2 cellular contexts compared by ENCODE assay signal in the genomic region with DNA sequence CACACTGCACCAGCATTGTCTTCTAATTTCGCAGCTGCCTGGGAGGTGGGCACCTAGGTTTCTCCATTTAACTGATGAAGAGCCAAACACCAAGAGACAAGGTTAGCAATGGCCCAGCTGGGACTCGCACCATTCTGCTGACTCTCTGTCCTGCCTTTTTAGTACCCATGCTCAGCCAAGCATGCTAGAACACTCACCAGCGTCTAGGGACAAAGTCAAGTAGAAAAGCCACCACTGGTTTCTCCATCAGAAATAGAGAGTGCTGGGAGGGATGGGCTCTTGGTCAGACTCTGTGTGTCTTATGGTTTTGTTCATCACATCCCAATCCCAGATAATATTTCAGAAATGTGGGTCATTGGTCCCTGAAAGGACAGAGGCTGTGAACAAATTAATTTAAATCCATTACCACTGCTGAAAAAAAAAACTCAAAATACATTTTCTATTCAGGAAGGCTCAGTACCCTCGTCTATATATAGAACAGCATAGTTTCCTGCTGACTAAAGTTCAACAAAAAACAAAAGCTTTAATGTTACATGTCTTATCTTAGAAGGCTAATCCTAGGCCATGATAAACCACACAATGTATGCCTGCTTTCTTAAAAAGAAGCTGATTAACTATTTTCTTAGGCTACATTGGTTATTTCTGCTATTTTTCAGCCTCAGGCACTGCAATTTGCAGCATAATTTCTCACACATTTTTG.
TF ChIP-seq lines count a peak whose summit lies in the region.

No MANE protein-coding gene starts in this region.

TF ChIP-seq in SK-N-SH, 30 proteins besides CTCF, POLR2A, EP300 and RAD21 (continued from another document):
- TF ChIP-seq, protein P1, sequence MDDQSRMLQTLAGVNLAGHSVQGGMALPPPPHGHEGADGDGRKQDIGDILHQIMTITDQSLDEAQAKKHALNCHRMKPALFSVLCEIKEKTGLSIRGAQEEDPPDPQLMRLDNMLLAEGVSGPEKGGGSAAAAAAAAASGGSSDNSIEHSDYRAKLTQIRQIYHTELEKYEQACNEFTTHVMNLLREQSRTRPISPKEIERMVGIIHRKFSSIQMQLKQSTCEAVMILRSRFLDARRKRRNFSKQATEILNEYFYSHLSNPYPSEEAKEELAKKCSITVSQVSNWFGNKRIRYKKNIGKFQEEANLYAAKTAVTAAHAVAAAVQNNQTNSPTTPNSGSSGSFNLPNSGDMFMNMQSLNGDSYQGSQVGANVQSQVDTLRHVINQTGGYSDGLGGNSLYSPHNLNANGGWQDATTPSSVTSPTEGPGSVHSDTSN (IDR thresholded peaks at IDR 0.05) = no peak
- TF ChIP-seq GABPA (IDR thresholded peaks at IDR 0.05; ENCODE audit: low read depth) (no peak), GATA2 (CRISPR knock-in tag; IDR thresholded peaks at IDR 0.05) (no peak), RXRA (IDR thresholded peaks at IDR 0.05; ENCODE audit: borderline replicate concordance, low read depth) (no peak), SIN3A (IDR thresholded peaks at IDR 0.05; ENCODE audit: borderline replicate concordance, low read depth, low read length) (no peak), NFIC (IDR thresholded peaks at IDR 0.05; ENCODE audit: borderline replicate concordance) (no peak), YY1 (IDR thresholded peaks at IDR 0.05; ENCODE audit: low read depth) (no peak), NRF1 (IDR thresholded peaks at IDR 0.05; ENCODE audit: low read depth, low read length) (no peak)

TF ChIP-seq in SK-N-SH treated with all-trans-retinoic acid at 6 μM for 48 hours, 23 proteins besides CTCF, POLR2A, EP300 and RAD21 (continued from another document):
- TF ChIP-seq, protein P2, sequence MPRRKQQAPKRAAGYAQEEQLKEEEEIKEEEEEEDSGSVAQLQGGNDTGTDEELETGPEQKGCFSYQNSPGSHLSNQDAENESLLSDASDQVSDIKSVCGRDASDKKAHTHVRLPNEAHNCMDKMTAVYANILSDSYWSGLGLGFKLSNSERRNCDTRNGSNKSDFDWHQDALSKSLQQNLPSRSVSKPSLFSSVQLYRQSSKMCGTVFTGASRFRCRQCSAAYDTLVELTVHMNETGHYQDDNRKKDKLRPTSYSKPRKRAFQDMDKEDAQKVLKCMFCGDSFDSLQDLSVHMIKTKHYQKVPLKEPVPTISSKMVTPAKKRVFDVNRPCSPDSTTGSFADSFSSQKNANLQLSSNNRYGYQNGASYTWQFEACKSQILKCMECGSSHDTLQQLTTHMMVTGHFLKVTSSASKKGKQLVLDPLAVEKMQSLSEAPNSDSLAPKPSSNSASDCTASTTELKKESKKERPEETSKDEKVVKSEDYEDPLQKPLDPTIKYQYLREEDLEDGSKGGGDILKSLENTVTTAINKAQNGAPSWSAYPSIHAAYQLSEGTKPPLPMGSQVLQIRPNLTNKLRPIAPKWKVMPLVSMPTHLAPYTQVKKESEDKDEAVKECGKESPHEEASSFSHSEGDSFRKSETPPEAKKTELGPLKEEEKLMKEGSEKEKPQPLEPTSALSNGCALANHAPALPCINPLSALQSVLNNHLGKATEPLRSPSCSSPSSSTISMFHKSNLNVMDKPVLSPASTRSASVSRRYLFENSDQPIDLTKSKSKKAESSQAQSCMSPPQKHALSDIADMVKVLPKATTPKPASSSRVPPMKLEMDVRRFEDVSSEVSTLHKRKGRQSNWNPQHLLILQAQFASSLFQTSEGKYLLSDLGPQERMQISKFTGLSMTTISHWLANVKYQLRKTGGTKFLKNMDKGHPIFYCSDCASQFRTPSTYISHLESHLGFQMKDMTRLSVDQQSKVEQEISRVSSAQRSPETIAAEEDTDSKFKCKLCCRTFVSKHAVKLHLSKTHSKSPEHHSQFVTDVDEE (CRISPR knock-in tag; IDR thresholded peaks at IDR 0.05) = no peak
- no peak for TF ChIP-seq CREB5 (CRISPR knock-in tag; IDR thresholded peaks at IDR 0.05; ENCODE audit: low read depth)
- no peak for TF ChIP-seq TOX (CRISPR knock-in tag; IDR thresholded peaks at IDR 0.05; ENCODE audit: borderline replicate concordance)
- no peak for TF ChIP-seq PPARA (CRISPR knock-in tag; IDR thresholded peaks at IDR 0.05; ENCODE audit: borderline replicate concordance)
- TF ChIP-seq ZFP3 (CRISPR knock-in tag; IDR thresholded peaks at IDR 0.05) = no peak
- TF ChIP-seq TCF4 (CRISPR knock-in tag; IDR thresholded peaks at IDR 0.05; ENCODE audit: borderline replicate concordance) = no peak
TF ChIP-seq in SK-N-SH treated with all-trans-retinoic acid at 6 μM for 48 hours: peak in this region for 0.
